ENCODE assay signal across 24 cellular contexts in the genomic region with DNA sequence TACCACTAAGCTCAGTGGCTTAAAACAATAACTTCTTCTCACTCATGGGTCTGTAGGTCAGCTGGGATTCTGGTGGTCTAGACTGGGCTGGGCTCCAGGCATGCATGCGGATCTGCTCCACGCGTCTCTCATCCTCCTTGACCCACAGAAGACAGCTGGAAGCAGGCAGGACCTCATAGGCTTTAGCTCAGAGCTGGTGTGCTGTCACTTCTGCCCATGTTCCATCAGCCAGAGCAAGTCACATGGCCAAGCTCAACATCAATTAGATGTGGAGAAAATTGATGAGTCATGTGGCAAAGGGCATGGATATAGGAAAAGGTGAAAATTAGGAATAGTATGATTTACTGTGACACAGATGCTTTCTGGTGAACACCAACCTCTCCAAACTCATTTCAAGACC. TPM values are rescaled to one million over a fixed set of nuclear protein-coding genes. Genes with fewer than 3 reads are reported as not detected.
"Had no signal": no experiment of that assay in that cellular context is flagged by ENCODE, and none has a peak within 500 bp of the region (broad histone marks: within the 10 kb centered on the region; RNA-seq: fewer than 3 reads in every experiment).

No MANE protein-coding gene starts in this region.

- H3K4me3 ChIP-seq: ascending aorta, body of pancreas, MG63 had no signal

- H3K27ac ChIP-seq: ascending aorta, body of pancreas had no signal

- H3K9me3 ChIP-seq: ascending aorta, body of pancreas, MG63 had no signal

- H3K4me1 ChIP-seq: ascending aorta had no signal

- H3K27me3 ChIP-seq: ascending aorta, body of pancreas, MG63 had no signal

- ATAC-seq: activated CD8-positive, alpha-beta memory T cell treated with anti-CD3 and anti-CD28 coated beads, Interleukin-2, amount 10 ng/mL, durations not matched to agents 7 days and 5 days; body of pancreas; PC-3; T-helper 17 cell had no signal

- DNase-seq: activated B cell treated with CpG ODN at 0.5 μM for 24 hours; activated CD4-positive, alpha-beta T cell treated with anti-CD3 and anti-CD28 coated beads for 1 hour; activated CD4-positive, alpha-beta T cell treated with anti-CD3 and anti-CD28 coated beads, Interleukin-2, amount 10 ng/mL, durations not matched to agents 24 days and 14 days; activated CD4-positive, alpha-beta T cell treated with anti-CD3 and anti-CD28 coated beads, Interleukin-2, amount 50 U/mL, for 48 hours; activated CD8-positive, alpha-beta memory T cell treated with anti-CD3 and anti-CD28 coated beads, Interleukin-2, amount 10 ng/mL, durations not matched to agents 7 days and 5 days; activated effector memory CD4-positive, alpha-beta T cell treated with Interleukin-2 at 50 U/mL for 16 hours; activated naive CD4-positive, alpha-beta T cell; activated T-cell treated with anti-CD3 and anti-CD28 coated beads, Interleukin-2, amount 50 U/mL, for 24 hours; body of pancreas; MG63; MV-4-11; NCI-H1092 treated with DMSO at 0.1 percent for 48 hours; NCI-H1417 treated with DMSO at 0.1 percent for 48 hours; NCI-H1694; NCI-H2029; NCI-H2107; NCI-H446; PC-3; SHP77 treated with DMSO at 0.1 percent for 48 hours; T-helper 17 cell; T-helper 9 cell had no signal

- H3K36me3 ChIP-seq: ascending aorta, MG63 had no signal

RNA-seq across cellular contexts. Expression of gene RSPO4, which starts 58.9 kb away (rescaled TPM):
- total RNA-seq: activated CD4-positive, alpha-beta T cell treated with anti-CD3 and anti-CD28 coated beads, Interleukin-2, amount 10 ng/mL, durations not matched to agents 24 days and 14 days; activated CD8-positive, alpha-beta memory T cell treated with anti-CD3 and anti-CD28 coated beads, Interleukin-2, amount 10 ng/mL, durations not matched to agents 7 days and 5 days; activated T-helper 1 cell treated with anti-CD3 and anti-CD28 coated beads, Interleukin-12 subunit alpha, Interleukin-12 subunit beta, Interleukin-2, Interleukin-4 antibody, amounts not matched to agents 30 ng/mL and 10 ng/mL and 1 ng/mL, durations not matched to agents 14 hours and 24 hours and 36 hours; body of pancreas; bronchial epithelial cell; PC-3; T-helper 17 cell had no signal
